ENCODE assay signal across 1 cellular context in the genomic region with DNA sequence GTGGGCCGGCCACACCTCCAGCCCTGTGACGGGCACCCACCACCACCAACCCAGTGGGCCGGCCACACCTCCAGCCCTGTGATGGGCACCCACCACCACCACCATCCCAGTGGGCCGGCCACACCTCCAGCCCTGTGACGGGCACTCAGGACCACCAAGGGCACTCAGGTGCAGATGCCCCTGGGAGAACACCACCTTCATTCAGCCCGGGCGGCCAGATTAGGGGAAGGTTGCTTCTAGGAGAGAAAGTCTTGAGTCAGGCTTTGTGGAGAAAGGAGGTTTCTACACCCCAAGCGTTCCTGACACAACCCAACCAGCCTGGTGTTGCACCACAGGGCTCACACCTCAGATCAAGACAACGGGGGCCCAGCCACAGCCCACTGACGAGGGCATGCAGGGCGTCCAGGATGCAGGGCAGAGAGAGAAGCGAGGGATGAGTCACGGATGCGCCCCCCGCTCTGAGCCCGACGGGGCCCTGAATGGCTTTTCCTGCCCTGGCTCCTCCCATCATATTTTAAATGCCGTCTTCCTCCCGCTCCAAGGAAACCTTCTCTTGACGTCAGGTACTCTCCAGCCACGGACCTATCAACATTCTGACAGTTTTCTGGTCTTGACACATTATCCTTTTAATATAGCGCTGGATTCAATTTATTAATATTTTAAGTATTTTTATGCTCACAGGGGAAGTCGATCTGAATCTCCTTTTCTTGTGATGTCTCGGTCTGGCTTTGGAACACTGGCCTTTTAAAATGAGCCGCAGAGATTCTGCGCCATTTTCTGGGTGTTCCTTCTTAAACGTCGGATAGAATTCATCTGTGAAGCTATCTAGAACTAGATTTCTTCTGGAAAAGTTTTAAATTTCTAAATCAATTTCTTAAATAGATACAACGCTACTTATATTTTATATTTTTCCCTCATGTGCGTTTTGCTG.
TF ChIP-seq lines count a peak whose summit lies in the region.

No MANE protein-coding gene starts in this region.

TF ChIP-seq in K562, 482 proteins besides CTCF, POLR2A, EP300 and RAD21 (continued from another document and continues in another):
- TF ChIP-seq MNT (conservative IDR thresholded peaks at IDR 0.05) (peak in 1 of 2 experiments; percentile 30; a peak in 3 of 4 replicates), TAF1 (IDR thresholded peaks at IDR 0.05; ENCODE audit: control insufficient read depth, extremely low read depth, insufficient read depth, low read length, severe bottlenecking) (peak; percentile 49), L3MBTL2 (IDR thresholded peaks at IDR 0.05) (peak; percentile 32; the same call in 1 of the 2 replicates), ETV1 (tag; conservative IDR thresholded peaks at IDR 0.05; ENCODE audit: low read depth) (peak; percentile 27; the same call in 1 of the 2 replicates), EP400 (IDR thresholded peaks at IDR 0.05) (peak; percentile 48; the same call in 1 of the 2 replicates), RAD51 (IDR thresholded peaks at IDR 0.05; ENCODE audit: borderline replicate concordance, low read depth) (no peak), PHF8 (IDR thresholded peaks at IDR 0.05; ENCODE audit: borderline replicate concordance, low read length) (peak; percentile 59; the same call in 1 of the 2 replicates), CEBPZ (IDR thresholded peaks at IDR 0.05; ENCODE audit: borderline replicate concordance, low read depth, low read length) (peak; percentile 96), CHD2 (IDR thresholded peaks at IDR 0.05; ENCODE audit: low read depth, low read length) (peak; percentile 89), ESRRB (CRISPR knock-in tag; IDR thresholded peaks at IDR 0.05; ENCODE audit: borderline replicate concordance) (no peak), HMGN3 (IDR thresholded peaks at IDR 0.05; ENCODE audit: borderline replicate concordance, extremely low read depth, insufficient read length, low read depth, low read length) (peak; percentile 44), TCF7 (IDR thresholded peaks at IDR 0.05; ENCODE audit: borderline replicate concordance) (no peak), HDAC8 (tag; IDR thresholded peaks at IDR 0.05) (0 out of 2 replicates have a peak, but pooled peaks have one; percentile 22), ETS2 (tag; IDR thresholded peaks at IDR 0.05; ENCODE audit: borderline replicate concordance, poor library complexity, severe bottlenecking) (no peak), ARID1B (IDR thresholded peaks at IDR 0.05) (peak; percentile 56; the same call in 1 of the 2 replicates), TOE1 (IDR thresholded peaks at IDR 0.05; ENCODE audit: borderline replicate concordance) (peak; percentile 13; the same call in 1 of the 2 replicates), TOE1 (CRISPR knock-in tag; IDR thresholded peaks at IDR 0.05; ENCODE audit: borderline replicate concordance, low read depth) (no peak), ZNF384 (IDR thresholded peaks at IDR 0.05; ENCODE audit: low read depth, low read length) (no peak), ZBTB7A (IDR thresholded peaks at IDR 0.05; ENCODE audit: borderline replicate concordance, control insufficient read depth, low read depth, low read length) (peak; percentile 80; the same call in 1 of the 2 replicates), NCOA1 (IDR thresholded peaks at IDR 0.05; ENCODE audit: low read depth) (no peak), POLR2G (IDR thresholded peaks at IDR 0.05; ENCODE audit: low read depth, low read length) (peak; percentile 68; the same call in 1 of the 2 replicates), PYGO2 (tag; IDR thresholded peaks at IDR 0.05) (no peak)
- TF ChIP-seq, protein P1, sequence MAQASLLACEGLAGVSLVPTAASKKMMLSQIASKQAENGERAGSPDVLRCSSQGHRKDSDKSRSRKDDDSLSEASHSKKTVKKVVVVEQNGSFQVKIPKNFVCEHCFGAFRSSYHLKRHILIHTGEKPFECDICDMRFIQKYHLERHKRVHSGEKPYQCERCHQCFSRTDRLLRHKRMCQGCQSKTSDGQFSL (CRISPR knock-in tag; IDR thresholded peaks at IDR 0.05): no peak
- TF ChIP-seq, protein P1 (tag; IDR thresholded peaks at IDR 0.05): no peak
- TF ChIP-seq, protein P2, sequence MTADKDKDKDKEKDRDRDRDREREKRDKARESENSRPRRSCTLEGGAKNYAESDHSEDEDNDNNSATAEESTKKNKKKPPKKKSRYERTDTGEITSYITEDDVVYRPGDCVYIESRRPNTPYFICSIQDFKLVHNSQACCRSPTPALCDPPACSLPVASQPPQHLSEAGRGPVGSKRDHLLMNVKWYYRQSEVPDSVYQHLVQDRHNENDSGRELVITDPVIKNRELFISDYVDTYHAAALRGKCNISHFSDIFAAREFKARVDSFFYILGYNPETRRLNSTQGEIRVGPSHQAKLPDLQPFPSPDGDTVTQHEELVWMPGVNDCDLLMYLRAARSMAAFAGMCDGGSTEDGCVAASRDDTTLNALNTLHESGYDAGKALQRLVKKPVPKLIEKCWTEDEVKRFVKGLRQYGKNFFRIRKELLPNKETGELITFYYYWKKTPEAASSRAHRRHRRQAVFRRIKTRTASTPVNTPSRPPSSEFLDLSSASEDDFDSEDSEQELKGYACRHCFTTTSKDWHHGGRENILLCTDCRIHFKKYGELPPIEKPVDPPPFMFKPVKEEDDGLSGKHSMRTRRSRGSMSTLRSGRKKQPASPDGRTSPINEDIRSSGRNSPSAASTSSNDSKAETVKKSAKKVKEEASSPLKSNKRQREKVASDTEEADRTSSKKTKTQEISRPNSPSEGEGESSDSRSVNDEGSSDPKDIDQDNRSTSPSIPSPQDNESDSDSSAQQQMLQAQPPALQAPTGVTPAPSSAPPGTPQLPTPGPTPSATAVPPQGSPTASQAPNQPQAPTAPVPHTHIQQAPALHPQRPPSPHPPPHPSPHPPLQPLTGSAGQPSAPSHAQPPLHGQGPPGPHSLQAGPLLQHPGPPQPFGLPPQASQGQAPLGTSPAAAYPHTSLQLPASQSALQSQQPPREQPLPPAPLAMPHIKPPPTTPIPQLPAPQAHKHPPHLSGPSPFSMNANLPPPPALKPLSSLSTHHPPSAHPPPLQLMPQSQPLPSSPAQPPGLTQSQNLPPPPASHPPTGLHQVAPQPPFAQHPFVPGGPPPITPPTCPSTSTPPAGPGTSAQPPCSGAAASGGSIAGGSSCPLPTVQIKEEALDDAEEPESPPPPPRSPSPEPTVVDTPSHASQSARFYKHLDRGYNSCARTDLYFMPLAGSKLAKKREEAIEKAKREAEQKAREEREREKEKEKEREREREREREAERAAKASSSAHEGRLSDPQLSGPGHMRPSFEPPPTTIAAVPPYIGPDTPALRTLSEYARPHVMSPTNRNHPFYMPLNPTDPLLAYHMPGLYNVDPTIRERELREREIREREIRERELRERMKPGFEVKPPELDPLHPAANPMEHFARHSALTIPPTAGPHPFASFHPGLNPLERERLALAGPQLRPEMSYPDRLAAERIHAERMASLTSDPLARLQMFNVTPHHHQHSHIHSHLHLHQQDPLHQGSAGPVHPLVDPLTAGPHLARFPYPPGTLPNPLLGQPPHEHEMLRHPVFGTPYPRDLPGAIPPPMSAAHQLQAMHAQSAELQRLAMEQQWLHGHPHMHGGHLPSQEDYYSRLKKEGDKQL (CRISPR knock-in tag; IDR thresholded peaks at IDR 0.05; ENCODE audit: borderline replicate concordance): 0 out of 2 replicates have a peak, but pooled peaks have one; percentile 39
- TF ChIP-seq, protein P3, sequence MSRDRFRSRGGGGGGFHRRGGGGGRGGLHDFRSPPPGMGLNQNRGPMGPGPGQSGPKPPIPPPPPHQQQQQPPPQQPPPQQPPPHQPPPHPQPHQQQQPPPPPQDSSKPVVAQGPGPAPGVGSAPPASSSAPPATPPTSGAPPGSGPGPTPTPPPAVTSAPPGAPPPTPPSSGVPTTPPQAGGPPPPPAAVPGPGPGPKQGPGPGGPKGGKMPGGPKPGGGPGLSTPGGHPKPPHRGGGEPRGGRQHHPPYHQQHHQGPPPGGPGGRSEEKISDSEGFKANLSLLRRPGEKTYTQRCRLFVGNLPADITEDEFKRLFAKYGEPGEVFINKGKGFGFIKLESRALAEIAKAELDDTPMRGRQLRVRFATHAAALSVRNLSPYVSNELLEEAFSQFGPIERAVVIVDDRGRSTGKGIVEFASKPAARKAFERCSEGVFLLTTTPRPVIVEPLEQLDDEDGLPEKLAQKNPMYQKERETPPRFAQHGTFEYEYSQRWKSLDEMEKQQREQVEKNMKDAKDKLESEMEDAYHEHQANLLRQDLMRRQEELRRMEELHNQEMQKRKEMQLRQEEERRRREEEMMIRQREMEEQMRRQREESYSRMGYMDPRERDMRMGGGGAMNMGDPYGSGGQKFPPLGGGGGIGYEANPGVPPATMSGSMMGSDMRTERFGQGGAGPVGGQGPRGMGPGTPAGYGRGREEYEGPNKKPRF (IDR thresholded peaks at IDR 0.05; ENCODE audit: low read depth, low read length): no peak
- TF ChIP-seq, protein P4, sequence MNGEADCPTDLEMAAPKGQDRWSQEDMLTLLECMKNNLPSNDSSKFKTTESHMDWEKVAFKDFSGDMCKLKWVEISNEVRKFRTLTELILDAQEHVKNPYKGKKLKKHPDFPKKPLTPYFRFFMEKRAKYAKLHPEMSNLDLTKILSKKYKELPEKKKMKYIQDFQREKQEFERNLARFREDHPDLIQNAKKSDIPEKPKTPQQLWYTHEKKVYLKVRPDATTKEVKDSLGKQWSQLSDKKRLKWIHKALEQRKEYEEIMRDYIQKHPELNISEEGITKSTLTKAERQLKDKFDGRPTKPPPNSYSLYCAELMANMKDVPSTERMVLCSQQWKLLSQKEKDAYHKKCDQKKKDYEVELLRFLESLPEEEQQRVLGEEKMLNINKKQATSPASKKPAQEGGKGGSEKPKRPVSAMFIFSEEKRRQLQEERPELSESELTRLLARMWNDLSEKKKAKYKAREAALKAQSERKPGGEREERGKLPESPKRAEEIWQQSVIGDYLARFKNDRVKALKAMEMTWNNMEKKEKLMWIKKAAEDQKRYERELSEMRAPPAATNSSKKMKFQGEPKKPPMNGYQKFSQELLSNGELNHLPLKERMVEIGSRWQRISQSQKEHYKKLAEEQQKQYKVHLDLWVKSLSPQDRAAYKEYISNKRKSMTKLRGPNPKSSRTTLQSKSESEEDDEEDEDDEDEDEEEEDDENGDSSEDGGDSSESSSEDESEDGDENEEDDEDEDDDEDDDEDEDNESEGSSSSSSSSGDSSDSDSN (IDR thresholded peaks at IDR 0.05; ENCODE audit: borderline replicate concordance in 1 of 2, low read depth in 2 of 2, low read length in 2 of 2): 0 out of 4 replicates have a peak, but pooled peaks of 1 of the 2 experiments have one; percentile 27
- TF ChIP-seq, protein P5, sequence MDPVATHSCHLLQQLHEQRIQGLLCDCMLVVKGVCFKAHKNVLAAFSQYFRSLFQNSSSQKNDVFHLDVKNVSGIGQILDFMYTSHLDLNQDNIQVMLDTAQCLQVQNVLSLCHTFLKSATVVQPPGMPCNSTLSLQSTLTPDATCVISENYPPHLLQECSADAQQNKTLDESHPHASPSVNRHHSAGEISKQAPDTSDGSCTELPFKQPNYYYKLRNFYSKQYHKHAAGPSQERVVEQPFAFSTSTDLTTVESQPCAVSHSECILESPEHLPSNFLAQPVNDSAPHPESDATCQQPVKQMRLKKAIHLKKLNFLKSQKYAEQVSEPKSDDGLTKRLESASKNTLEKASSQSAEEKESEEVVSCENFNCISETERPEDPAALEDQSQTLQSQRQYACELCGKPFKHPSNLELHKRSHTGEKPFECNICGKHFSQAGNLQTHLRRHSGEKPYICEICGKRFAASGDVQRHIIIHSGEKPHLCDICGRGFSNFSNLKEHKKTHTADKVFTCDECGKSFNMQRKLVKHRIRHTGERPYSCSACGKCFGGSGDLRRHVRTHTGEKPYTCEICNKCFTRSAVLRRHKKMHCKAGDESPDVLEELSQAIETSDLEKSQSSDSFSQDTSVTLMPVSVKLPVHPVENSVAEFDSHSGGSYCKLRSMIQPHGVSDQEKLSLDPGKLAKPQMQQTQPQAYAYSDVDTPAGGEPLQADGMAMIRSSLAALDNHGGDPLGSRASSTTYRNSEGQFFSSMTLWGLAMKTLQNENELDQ (CRISPR knock-in tag; IDR thresholded peaks at IDR 0.05; ENCODE audit: borderline replicate concordance): no peak
- TF ChIP-seq, protein P6, sequence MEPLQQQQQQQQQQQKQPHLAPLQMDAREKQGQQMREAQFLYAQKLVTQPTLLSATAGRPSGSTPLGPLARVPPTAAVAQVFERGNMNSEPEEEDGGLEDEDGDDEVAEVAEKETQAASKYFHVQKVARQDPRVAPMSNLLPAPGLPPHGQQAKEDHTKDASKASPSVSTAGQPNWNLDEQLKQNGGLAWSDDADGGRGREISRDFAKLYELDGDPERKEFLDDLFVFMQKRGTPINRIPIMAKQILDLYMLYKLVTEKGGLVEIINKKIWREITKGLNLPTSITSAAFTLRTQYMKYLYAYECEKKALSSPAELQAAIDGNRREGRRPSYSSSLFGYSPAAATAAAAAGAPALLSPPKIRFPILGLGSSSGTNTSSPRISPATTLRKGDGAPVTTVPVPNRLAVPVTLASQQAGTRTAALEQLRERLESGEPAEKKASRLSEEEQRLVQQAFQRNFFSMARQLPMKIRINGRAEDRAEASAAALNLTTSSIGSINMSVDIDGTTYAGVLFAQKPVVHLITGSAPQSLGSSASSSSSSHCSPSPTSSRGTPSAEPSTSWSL (CRISPR knock-in tag; IDR thresholded peaks at IDR 0.05; ENCODE audit: borderline replicate concordance): no peak
